Comparison of ENCODE assay signal across 15 cellular contexts in genomic region chr12:54000774-54001114, GRCh38. TPM values are rescaled to one million over a fixed set of nuclear protein-coding genes. Genes with fewer than 3 reads are reported as not detected.
A peak's percentile ranks its signal among the peaks of the same experiment; 100 is the strongest.
DNase-seq lines count a peak whose midpoint lies in the region; ATAC-seq and TF ChIP-seq lines count a peak whose summit lies in the region.
"Had no signal": no experiment of that assay in that cellular context is flagged by ENCODE, and none has a peak within 500 bp of the region (broad histone marks: within the 10 kb centered on the region; RNA-seq: fewer than 3 reads in every experiment).

No MANE protein-coding gene starts in this region.

- H3K27me3 ChIP-seq in CD8-positive, alpha-beta T cell (ENCODE audit: insufficient read depth, low read length), result peaks cover 87% of the 10 kb centered on the region
- H3K27me3 ChIP-seq in SJSA1 (replicated peaks) (no peaks in the 10 kb centered on the region), skeletal muscle tissue (ENCODE audit: control insufficient read depth in 3 of 3, insufficient read depth in 3 of 3, low read length in 3 of 3) (peaks cover 0 to 7% (median 0%) of the 10 kb centered on the region in 3 donors)

- CTCF ChIA-PET in CD8-positive, alpha-beta T cell (lab: Charles Lee), result interaction anchor here (1.4 to 17.0 kb wide), 6 partner anchors 8 to 207 kb away, joined by 4 to 372 read pairs (median 6); partner anchors contain the start of genes HOXC10, HOXC5, HOXC8 and SMUG1

- H3K4me3 ChIP-seq in CD8-positive, alpha-beta T cell (ENCODE audit: low read depth, low read length), result no peak overlapping the region
- peak overlapping the region; percentile 71 for H3K4me3 ChIP-seq in SJSA1
- H3K4me3 ChIP-seq in fibroblast of villous mesenchyme (ENCODE audit: low read depth, low read length), result peak overlapping the region; percentile 83
- peak overlapping the region; percentile 88 to 93 (median 89) for H3K4me3 ChIP-seq in skeletal muscle tissue (ENCODE audit: low read length in 3 of 3)

- no peaks in the 10 kb centered on the region for H3K36me3 Mint-ChIP-seq in CD8-positive, alpha-beta T cell
- H3K36me3 Mint-ChIP-seq: activated naive CD8-positive, alpha-beta T cell had no signal

- TF ChIP-seq CTCF in CD8-positive, alpha-beta T cell (IDR thresholded peaks at IDR 0.05), result no peak
- no peak for TF ChIP-seq CTCF in fibroblast of villous mesenchyme (IDR thresholded peaks at IDR 0.05; ENCODE audit: insufficient read depth, low read depth, low read length)

- H3K27ac ChIP-seq in CD8-positive, alpha-beta T cell (ENCODE audit: low read depth, low read length), result no peak overlapping the region
- H3K27ac ChIP-seq in SJSA1, result peak overlapping the region; percentile 89
- H3K27ac ChIP-seq in skeletal muscle tissue (ENCODE audit: low read depth, low read length), result peak overlapping the region; percentile 100
- H3K27ac ChIP-seq: left lung had no signal

- no peaks in the 10 kb centered on the region for H3K9me3 ChIP-seq in CD8-positive, alpha-beta T cell (ENCODE audit: low read length)
- no peaks in the 10 kb centered on the region for H3K9me3 ChIP-seq in SJSA1 (replicated peaks)
- H3K9me3 ChIP-seq in skeletal muscle tissue (ENCODE audit: control insufficient read depth in 3 of 3, low read length in 3 of 3), result no peaks in the 10 kb centered on the region
- H3K9me3 ChIP-seq: left lung had no signal

- H3K27me3 Mint-ChIP-seq in CD8-positive, alpha-beta T cell (ENCODE audit: low read depth), result peaks cover 87% of the 10 kb centered on the region

- ATAC-seq in CD8-positive, alpha-beta T cell, result no peak
- ATAC-seq in GM19035 (IDR thresholded peaks at IDR 0.05; ENCODE audit: unreplicated experiment), result no peak
- no peak for ATAC-seq in stimulated activated naive CD8-positive, alpha-beta T cell treated with anti-CD3 and anti-CD28 coated beads, Interleukin-15, Interleukin-2, amounts not matched to agents 100 U/mL and 50 U/mL, for 24 hours

- no peaks in the 10 kb centered on the region for H3K36me3 ChIP-seq in CD8-positive, alpha-beta T cell (ENCODE audit: insufficient read depth, low read length)
- H3K36me3 ChIP-seq in SJSA1, result 0 out of 2 replicates have a peak, but pooled peaks cover 5% of the 10 kb centered on the region
- H3K36me3 ChIP-seq in skeletal muscle tissue (ENCODE audit: control insufficient read depth in 3 of 3, insufficient read depth in 3 of 3, low read length in 3 of 3), result no peaks in the 10 kb centered on the region
- H3K36me3 ChIP-seq: left lung had no signal

- H3K27ac Mint-ChIP-seq in CD8-positive, alpha-beta T cell, result no peak overlapping the region
- H3K27ac Mint-ChIP-seq: activated naive CD8-positive, alpha-beta T cell; dendritic cell treated with granulocyte-macrophage colony-stimulating factor and Interleukin-4, amounts not matched to agents 40 ng/mL and 50 ng/mL, for 4 days had no signal

- H3K9me3 Mint-ChIP-seq in CD8-positive, alpha-beta T cell, result no peaks in the 10 kb centered on the region
- H3K9me3 Mint-ChIP-seq: dendritic cell treated with granulocyte-macrophage colony-stimulating factor and Interleukin-4, amounts not matched to agents 40 ng/mL and 50 ng/mL, for 4 days had no signal

- DNase-seq in CD8-positive, alpha-beta T cell, result no peak
- DNase-seq in SJSA1 (ENCODE audit: low read depth in 1 of 2, low spot score in 2 of 2), result peak in 1 of 2 experiments; percentile 11
- no peak for DNase-seq in fibroblast of villous mesenchyme (ENCODE audit: low read depth)
- no peak for DNase-seq in activated CD8-positive, alpha-beta memory T cell treated with anti-CD3 and anti-CD28 coated beads, Interleukin-2, amount 50 U/mL, for 48 hours
- DNase-seq in NCI-H526 treated with DMSO at 0.1 percent for 48 hours (lab: John Stamatoyannopoulos, UW), result no peak
- DNase-seq in stimulated activated naive CD8-positive, alpha-beta T cell treated with anti-CD3 and anti-CD28 coated beads, Interleukin-15, Interleukin-2, amounts not matched to agents 100 U/mL and 50 U/mL, for 24 hours, result no peak
- DNase-seq: activated CD8-positive, alpha-beta memory T cell treated with anti-CD3 and anti-CD28 coated beads for 24 hours; COR-L47; left lung; occipital lobe; stimulated activated CD4-positive, alpha-beta T cell treated with anti-CD3 and anti-CD28 coated beads, Interleukin-1b, Interleukin-23, amount 100 ng/mL, for 48 hours had no signal

- intact Hi-C loops in CD8-positive, alpha-beta T cell (cut with DNase I, micrococcal nuclease), result loop anchor here in 1 of 2 experiments (10.0 kb wide), 1 partner anchor 364 kb away; the partner anchor contains the start of gene GPR84

- POLR2A ChIA-PET in CD8-positive, alpha-beta T cell (lab: Charles Lee), result interaction anchor here (1.1 kb wide), 1 partner anchor 8 kb away, joined by 3 read pairs; the partner anchor contains the start of gene HOXC8

- H3K9ac ChIP-seq in skeletal muscle tissue (ENCODE audit: low read depth in 1 of 3, low read length in 3 of 3), result peak overlapping the region; percentile 95 to 99 (median 99)

- peaks cover 32% of the 10 kb centered on the region for H3K4me1 ChIP-seq in CD8-positive, alpha-beta T cell (ENCODE audit: insufficient read depth, low read length)
- H3K4me1 ChIP-seq in SJSA1 (replicated peaks) (peaks cover 55% of the 10 kb centered on the region), skeletal muscle tissue (ENCODE audit: control insufficient read depth in 3 of 3, insufficient read depth in 3 of 3, low read length in 3 of 3) (peaks cover 50 to 79% (median 62%) of the 10 kb centered on the region in 3 donors)

- peak overlapping the region; percentile 11 for H3K4me3 Mint-ChIP-seq in CD8-positive, alpha-beta T cell

- peaks cover 26% of the 10 kb centered on the region for H3K4me1 Mint-ChIP-seq in CD8-positive, alpha-beta T cell (ENCODE audit: low read depth)

RNA-seq across cellular contexts. Expression of gene HOXC9, which starts 0.8 kb away (rescaled TPM):
- not detected for total RNA-seq in CD8-positive, alpha-beta T cell
- 9.6 and 14.2 TPM in 2 replicates for total RNA-seq in SJSA1 (2014; rRNA removed; shearing (Covaris generic))
- total RNA-seq in fibroblast of villous mesenchyme (0.86 and 7.4 TPM in 2 replicates), skeletal muscle tissue (4.2 TPM)
- total RNA-seq: occipital lobe had no signal

RNA-seq across cellular contexts. Expression of gene HOXC8, which starts 8.0 kb away (rescaled TPM):
- not detected for total RNA-seq in CD8-positive, alpha-beta T cell
- total RNA-seq in SJSA1 (2014; rRNA removed; shearing (Covaris generic)), result 0.19 and 1.3 TPM in 2 replicates
- 0.86 and 2.6 TPM in 2 replicates for total RNA-seq in fibroblast of villous mesenchyme
- total RNA-seq in skeletal muscle tissue, result 0.52 TPM
- total RNA-seq: occipital lobe had no signal

RNA-seq across cellular contexts. Expression of gene HOXC10, which starts 15.8 kb away (rescaled TPM):
- not detected for total RNA-seq in CD8-positive, alpha-beta T cell
- 3.2 and 7.5 TPM in 2 replicates for total RNA-seq in SJSA1 (2014; rRNA removed; shearing (Covaris generic))
- total RNA-seq in fibroblast of villous mesenchyme, result 0.43 and 5.2 TPM in 2 replicates
- total RNA-seq in skeletal muscle tissue, result 3.7 TPM
- total RNA-seq: left lung, occipital lobe had no signal

RNA-seq across cellular contexts. Expression of gene HOTAIR, which starts 26.0 kb away (rescaled TPM):
- not detected for total RNA-seq in CD8-positive, alpha-beta T cell
- total RNA-seq in SJSA1 (2014; rRNA removed; shearing (Covaris generic)), result 11.1 and 13.5 TPM in 2 replicates
- total RNA-seq in fibroblast of villous mesenchyme (0.86 and 3.2 TPM in 2 replicates), skeletal muscle tissue (2.1 TPM)
- total RNA-seq: left lung, occipital lobe had no signal

RNA-seq across cellular contexts. Expression of gene HOXC6, which starts 27.5 kb away (rescaled TPM):
- not detected for total RNA-seq in CD8-positive, alpha-beta T cell
- 2.9 and 6.2 TPM in 2 replicates for total RNA-seq in SJSA1 (2014; rRNA removed; shearing (Covaris generic))
- total RNA-seq in fibroblast of villous mesenchyme (1.6 and 1.7 TPM in 2 replicates), skeletal muscle tissue (2.6 TPM)
- total RNA-seq: occipital lobe had no signal
